Comparison of ENCODE assay signal across 1 cellular context in the genomic region with DNA sequence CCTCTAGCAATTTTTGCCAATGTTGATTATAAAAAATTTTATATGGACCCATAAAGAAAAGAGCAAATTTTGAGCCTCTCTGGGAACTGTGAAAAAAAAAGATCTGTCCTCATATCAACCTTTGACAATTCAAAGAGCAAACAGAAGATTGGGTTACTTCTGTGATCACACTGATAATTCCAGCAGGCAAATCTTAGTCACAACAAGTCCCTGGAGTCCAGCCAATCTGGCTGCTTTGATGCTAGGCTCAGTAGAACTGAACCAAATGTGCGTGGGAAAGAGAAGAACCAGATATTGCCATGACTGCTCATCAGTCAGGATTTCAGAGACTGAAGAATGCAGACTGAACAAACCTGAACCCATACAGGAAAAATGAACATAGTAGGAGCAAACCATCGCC.
TF ChIP-seq lines count a peak whose summit lies in the region.

No MANE protein-coding gene starts in this region.

TF ChIP-seq in GM23338, 12 proteins besides CTCF, POLR2A, EP300 and RAD21 (continued from another document):
- TF ChIP-seq, protein P1, sequence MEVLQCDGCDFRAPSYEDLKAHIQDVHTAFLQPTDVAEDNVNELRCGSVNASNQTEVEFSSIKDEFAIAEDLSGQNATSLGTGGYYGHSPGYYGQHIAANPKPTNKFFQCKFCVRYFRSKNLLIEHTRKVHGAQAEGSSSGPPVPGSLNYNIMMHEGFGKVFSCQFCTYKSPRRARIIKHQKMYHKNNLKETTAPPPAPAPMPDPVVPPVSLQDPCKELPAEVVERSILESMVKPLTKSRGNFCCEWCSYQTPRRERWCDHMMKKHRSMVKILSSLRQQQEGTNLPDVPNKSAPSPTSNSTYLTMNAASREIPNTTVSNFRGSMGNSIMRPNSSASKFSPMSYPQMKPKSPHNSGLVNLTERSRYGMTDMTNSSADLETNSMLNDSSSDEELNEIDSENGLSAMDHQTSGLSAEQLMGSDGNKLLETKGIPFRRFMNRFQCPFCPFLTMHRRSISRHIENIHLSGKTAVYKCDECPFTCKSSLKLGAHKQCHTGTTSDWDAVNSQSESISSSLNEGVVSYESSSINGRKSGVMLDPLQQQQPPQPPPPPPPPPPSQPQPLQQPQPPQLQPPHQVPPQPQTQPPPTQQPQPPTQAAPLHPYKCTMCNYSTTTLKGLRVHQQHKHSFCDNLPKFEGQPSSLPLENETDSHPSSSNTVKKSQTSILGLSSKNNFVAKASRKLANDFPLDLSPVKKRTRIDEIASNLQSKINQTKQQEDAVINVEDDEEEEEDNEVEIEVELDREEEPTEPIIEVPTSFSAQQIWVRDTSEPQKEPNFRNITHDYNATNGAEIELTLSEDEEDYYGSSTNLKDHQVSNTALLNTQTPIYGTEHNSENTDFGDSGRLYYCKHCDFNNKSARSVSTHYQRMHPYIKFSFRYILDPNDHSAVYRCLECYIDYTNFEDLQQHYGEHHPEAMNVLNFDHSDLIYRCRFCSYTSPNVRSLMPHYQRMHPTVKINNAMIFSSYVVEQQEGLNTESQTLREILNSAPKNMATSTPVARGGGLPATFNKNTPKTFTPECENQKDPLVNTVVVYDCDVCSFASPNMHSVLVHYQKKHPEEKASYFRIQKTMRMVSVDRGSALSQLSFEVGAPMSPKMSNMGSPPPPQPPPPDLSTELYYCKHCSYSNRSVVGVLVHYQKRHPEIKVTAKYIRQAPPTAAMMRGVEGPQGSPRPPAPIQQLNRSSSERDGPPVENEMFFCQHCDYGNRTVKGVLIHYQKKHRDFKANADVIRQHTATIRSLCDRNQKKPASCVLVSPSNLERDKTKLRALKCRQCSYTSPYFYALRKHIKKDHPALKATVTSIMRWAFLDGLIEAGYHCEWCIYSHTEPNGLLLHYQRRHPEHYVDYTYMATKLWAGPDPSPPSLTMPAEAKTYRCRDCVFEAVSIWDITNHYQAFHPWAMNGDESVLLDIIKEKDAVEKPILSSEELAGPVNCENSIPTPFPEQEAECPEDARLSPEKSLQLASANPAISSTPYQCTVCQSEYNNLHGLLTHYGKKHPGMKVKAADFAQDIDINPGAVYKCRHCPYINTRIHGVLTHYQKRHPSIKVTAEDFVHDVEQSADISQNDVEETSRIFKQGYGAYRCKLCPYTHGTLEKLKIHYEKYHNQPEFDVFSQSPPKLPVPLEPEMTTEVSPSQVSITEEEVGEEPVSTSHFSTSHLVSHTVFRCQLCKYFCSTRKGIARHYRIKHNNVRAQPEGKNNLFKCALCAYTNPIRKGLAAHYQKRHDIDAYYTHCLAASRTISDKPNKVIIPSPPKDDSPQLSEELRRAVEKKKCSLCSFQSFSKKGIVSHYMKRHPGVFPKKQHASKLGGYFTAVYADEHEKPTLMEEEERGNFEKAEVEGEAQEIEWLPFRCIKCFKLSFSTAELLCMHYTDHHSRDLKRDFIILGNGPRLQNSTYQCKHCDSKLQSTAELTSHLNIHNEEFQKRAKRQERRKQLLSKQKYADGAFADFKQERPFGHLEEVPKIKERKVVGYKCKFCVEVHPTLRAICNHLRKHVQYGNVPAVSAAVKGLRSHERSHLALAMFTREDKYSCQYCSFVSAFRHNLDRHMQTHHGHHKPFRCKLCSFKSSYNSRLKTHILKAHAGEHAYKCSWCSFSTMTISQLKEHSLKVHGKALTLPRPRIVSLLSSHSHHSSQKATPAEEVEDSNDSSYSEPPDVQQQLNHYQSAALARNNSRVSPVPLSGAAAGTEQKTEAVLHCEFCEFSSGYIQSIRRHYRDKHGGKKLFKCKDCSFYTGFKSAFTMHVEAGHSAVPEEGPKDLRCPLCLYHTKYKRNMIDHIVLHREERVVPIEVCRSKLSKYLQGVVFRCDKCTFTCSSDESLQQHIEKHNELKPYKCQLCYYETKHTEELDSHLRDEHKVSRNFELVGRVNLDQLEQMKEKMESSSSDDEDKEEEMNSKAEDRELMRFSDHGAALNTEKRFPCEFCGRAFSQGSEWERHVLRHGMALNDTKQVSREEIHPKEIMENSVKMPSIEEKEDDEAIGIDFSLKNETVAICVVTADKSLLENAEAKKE (CRISPR knock-in tag; IDR thresholded peaks at IDR 0.05): no peak
- TF ChIP-seq POLR2AphosphoS5 (IDR thresholded peaks at IDR 0.05; ENCODE audit: low read depth) (no peak), REST (IDR thresholded peaks at IDR 0.05; ENCODE audit: unreplicated experiment) (no peak)
